In genomic region chr1:157407367-157407766, GRCh38 we compare ENCODE assay signal across 20 cellular contexts.
A peak's percentile ranks its signal among the peaks of the same experiment; 100 is the strongest.
DNase-seq lines count a peak whose midpoint lies in the region; ATAC-seq and TF ChIP-seq lines count a peak whose summit lies in the region.
"Had no signal": no experiment of that assay in that cellular context is flagged by ENCODE, and none has a peak within 500 bp of the region (broad histone marks: within the 10 kb centered on the region; RNA-seq: fewer than 3 reads in every experiment).

No MANE protein-coding gene starts in this region.

- DNase-seq in natural killer cell (no peak), esophagus muscularis mucosa (ENCODE audit: extremely low spot score) (peak; percentile 72), nephron progenitor cell (no peak)
- DNase-seq in natural killer cell treated with Interleukin-12 subunit alpha and Interleukin-12 subunit beta and Interleukin-15 and Interleukin-18, amount 100 ng/mL, for 72 hours (ENCODE audit: low spot score) = no peak
- no peak for DNase-seq in activated CD4-positive, alpha-beta T cell treated with anti-CD3 and anti-CD28 coated beads for 1 hour
- DNase-seq: AML-193; CD8-positive, alpha-beta T cell; COR-L47; DMS 273 treated with DMSO at 0.1 percent for 48 hours; DMS53; DND-41; EL; GM23248; IMR-90 had no signal

- H3K27ac Mint-ChIP-seq in natural killer cell (peak overlapping the region; percentile 47 to 82), nephron progenitor cell (peak overlapping the region; percentile 88)
- peak overlapping the region in 1 of 2 donors; percentile 34 for H3K27ac Mint-ChIP-seq in natural killer cell treated with Interleukin-12 subunit alpha and Interleukin-12 subunit beta and Interleukin-15 and Interleukin-18, amount 100 ng/mL, for 72 hours
- H3K27ac Mint-ChIP-seq: CD8-positive, alpha-beta T cell had no signal

- intact Hi-C loops in natural killer cell (cut with micrococcal nuclease) (no loop called here), esophagus muscularis mucosa (cut with DNase I) (no loop called here)

- peaks cover 72 to 92% of the 10 kb centered on the region in 2 donors for H3K4me1 Mint-ChIP-seq in natural killer cell
- peaks cover 44 to 60% of the 10 kb centered on the region in 2 donors for H3K4me1 Mint-ChIP-seq in natural killer cell treated with Interleukin-12 subunit alpha and Interleukin-12 subunit beta and Interleukin-15 and Interleukin-18, amount 100 ng/mL, for 72 hours (ENCODE audit: low read depth in 2 of 2)
- peaks cover 7% of the 10 kb centered on the region for H3K4me1 Mint-ChIP-seq in nephron progenitor cell

- no peak for TF ChIP-seq CTCF in natural killer cell (IDR thresholded peaks at IDR 0.05)
- TF ChIP-seq CTCF in esophagus muscularis mucosa (IDR thresholded peaks at IDR 0.05) = no peak
- TF ChIP-seq CTCF in nephron progenitor cell (IDR thresholded peaks at IDR 0.05) = no peak

- no peaks in the 10 kb centered on the region for H3K36me3 ChIP-seq in esophagus muscularis mucosa
- H3K36me3 ChIP-seq: HAP-1 had no signal

- ATAC-seq in natural killer cell = no peak
- no peak for ATAC-seq in natural killer cell treated with Interleukin-12 subunit alpha and Interleukin-12 subunit beta and Interleukin-15 and Interleukin-18, amount 100 ng/mL, for 72 hours
- no peak for ATAC-seq in HG02610 (IDR thresholded peaks at IDR 0.05; ENCODE audit: unreplicated experiment)
- no peak for ATAC-seq in GM18511 (IDR thresholded peaks at IDR 0.05; ENCODE audit: unreplicated experiment)
- ATAC-seq: A549; CD8-positive, alpha-beta T cell; GM12878 had no signal

- H3K27me3 Mint-ChIP-seq in natural killer cell (ENCODE audit: low read depth in 2 of 2) (no peaks in the 10 kb centered on the region), nephron progenitor cell (ENCODE audit: low read depth, poor library complexity) (no peaks in the 10 kb centered on the region)
- H3K27me3 Mint-ChIP-seq in natural killer cell treated with Interleukin-12 subunit alpha and Interleukin-12 subunit beta and Interleukin-15 and Interleukin-18, amount 100 ng/mL, for 72 hours = peaks cover 0 to 1% of the 10 kb centered on the region in 2 donors

- H3K4me3 ChIP-seq in esophagus muscularis mucosa = no peak overlapping the region
- H3K4me3 ChIP-seq: A549, GM12878, GM23248, HAP-1 had no signal

- H3K36me3 Mint-ChIP-seq in natural killer cell = no peaks in the 10 kb centered on the region
- H3K36me3 Mint-ChIP-seq in natural killer cell treated with Interleukin-12 subunit alpha and Interleukin-12 subunit beta and Interleukin-15 and Interleukin-18, amount 100 ng/mL, for 72 hours = no peaks in the 10 kb centered on the region
- no peaks in the 10 kb centered on the region for H3K36me3 Mint-ChIP-seq in nephron progenitor cell (ENCODE audit: low read depth)
- H3K36me3 Mint-ChIP-seq: CD8-positive, alpha-beta T cell had no signal

- no peak overlapping the region for H3K27ac ChIP-seq in esophagus muscularis mucosa (replicated peaks in 1 of 4)
- H3K27ac ChIP-seq: 22Rv1, A549, GM23248 had no signal

- no peaks in the 10 kb centered on the region for H3K4me1 ChIP-seq in esophagus muscularis mucosa
- H3K4me1 ChIP-seq: A549, HAP-1 had no signal

- no peak for TF ChIP-seq EP300 in esophagus muscularis mucosa (IDR thresholded peaks at IDR 0.05)

- H3K4me3 Mint-ChIP-seq in natural killer cell = no peak overlapping the region
- H3K4me3 Mint-ChIP-seq in natural killer cell treated with Interleukin-12 subunit alpha and Interleukin-12 subunit beta and Interleukin-15 and Interleukin-18, amount 100 ng/mL, for 72 hours = no peak overlapping the region
- H3K4me3 Mint-ChIP-seq in nephron progenitor cell = no peak overlapping the region
- H3K4me3 Mint-ChIP-seq: CD8-positive, alpha-beta T cell had no signal

- TF ChIP-seq POLR2A in esophagus muscularis mucosa (IDR thresholded peaks at IDR 0.05; ENCODE audit: low read depth) = no peak

- H3K9me3 ChIP-seq in esophagus muscularis mucosa = no peaks in the 10 kb centered on the region
- H3K9me3 ChIP-seq: A549, HAP-1 had no signal

- no peaks in the 10 kb centered on the region for H3K9me3 Mint-ChIP-seq in natural killer cell
- no peaks in the 10 kb centered on the region for H3K9me3 Mint-ChIP-seq in natural killer cell treated with Interleukin-12 subunit alpha and Interleukin-12 subunit beta and Interleukin-15 and Interleukin-18, amount 100 ng/mL, for 72 hours
- peaks cover 4% of the 10 kb centered on the region for H3K9me3 Mint-ChIP-seq in nephron progenitor cell
- H3K9me3 Mint-ChIP-seq: CD8-positive, alpha-beta T cell had no signal

- no peaks in the 10 kb centered on the region for H3K27me3 ChIP-seq in esophagus muscularis mucosa
